1 cellular context compared by ENCODE assay signal in the genomic region with DNA sequence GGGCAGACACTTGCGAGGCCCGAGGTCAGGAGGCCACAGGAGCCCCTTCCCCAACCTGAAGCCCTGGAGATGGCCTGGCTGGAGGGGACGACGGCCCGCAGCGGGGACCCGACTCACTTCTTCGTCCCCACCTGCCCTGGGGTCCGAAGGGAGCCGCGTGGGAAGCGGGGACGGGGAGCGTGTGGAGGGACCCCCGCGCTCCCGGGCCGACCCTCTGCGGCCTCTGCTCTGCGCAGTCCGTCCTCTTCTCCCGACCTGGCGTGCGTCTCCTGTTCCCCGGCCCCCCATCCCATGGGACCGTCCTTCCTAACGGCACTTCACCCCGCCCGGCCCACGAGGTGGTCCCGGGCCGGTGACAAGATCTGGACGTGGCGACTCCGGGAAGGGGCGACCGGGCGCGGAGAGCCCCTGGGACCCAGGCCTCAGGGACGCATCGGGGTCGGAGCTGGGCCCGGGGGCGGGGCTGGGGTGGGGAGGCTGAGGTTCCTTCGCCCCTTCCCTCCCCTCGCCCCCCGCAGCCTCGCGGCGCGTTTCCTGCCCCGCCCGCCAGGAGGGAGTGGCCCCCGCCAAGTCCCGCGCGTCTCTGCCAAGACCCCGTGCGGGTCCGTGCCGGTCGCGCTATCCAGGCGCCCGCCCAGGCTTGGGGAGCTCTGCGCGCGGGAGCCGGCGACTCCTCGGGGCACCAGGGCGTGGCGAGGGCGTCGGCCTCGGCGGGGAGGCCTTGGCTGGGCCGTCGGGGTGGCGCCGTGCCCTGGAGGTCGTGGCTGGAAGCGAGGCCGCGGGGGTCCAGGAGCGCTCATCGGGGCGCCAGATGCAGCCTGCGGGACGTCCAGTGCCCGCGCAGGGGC.
TF ChIP-seq lines count a peak whose summit lies in the region.

No MANE protein-coding gene starts in this region.

TF ChIP-seq in IMR-90, 13 proteins besides CTCF, POLR2A, EP300 and RAD21 (continued from another document):
- TF ChIP-seq, protein P1, sequence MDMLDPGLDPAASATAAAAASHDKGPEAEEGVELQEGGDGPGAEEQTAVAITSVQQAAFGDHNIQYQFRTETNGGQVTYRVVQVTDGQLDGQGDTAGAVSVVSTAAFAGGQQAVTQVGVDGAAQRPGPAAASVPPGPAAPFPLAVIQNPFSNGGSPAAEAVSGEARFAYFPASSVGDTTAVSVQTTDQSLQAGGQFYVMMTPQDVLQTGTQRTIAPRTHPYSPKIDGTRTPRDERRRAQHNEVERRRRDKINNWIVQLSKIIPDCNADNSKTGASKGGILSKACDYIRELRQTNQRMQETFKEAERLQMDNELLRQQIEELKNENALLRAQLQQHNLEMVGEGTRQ (IDR thresholded peaks at IDR 0.05; ENCODE audit: low read depth, low read length): no peak
- TF ChIP-seq CHD1 (IDR thresholded peaks at IDR 0.05; ENCODE audit: low read depth, low read length) (no peak), FOS (IDR thresholded peaks at IDR 0.05; ENCODE audit: low read depth, low read length) (no peak), CEBPB (IDR thresholded peaks at IDR 0.05; ENCODE audit: low read depth, low read length) (no peak), RCOR1 (IDR thresholded peaks at IDR 0.05; ENCODE audit: insufficient replicate concordance, low read length) (no peak), SMC3 (IDR thresholded peaks at IDR 0.05; ENCODE audit: low read depth, low read length) (no peak), MAZ (IDR thresholded peaks at IDR 0.05; ENCODE audit: borderline replicate concordance, low read depth, low read length) (no peak), MAFK (IDR thresholded peaks at IDR 0.05; ENCODE audit: low read depth, low read length) (no peak), BHLHE40 (IDR thresholded peaks at IDR 0.05; ENCODE audit: low read depth, low read length) (no peak)
- TF ChIP-seq, protein P2, sequence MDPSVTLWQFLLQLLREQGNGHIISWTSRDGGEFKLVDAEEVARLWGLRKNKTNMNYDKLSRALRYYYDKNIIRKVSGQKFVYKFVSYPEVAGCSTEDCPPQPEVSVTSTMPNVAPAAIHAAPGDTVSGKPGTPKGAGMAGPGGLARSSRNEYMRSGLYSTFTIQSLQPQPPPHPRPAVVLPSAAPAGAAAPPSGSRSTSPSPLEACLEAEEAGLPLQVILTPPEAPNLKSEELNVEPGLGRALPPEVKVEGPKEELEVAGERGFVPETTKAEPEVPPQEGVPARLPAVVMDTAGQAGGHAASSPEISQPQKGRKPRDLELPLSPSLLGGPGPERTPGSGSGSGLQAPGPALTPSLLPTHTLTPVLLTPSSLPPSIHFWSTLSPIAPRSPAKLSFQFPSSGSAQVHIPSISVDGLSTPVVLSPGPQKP (IDR thresholded peaks at IDR 0.05; ENCODE audit: borderline replicate concordance, low read depth, low read length): no peak
